In the genomic region with DNA sequence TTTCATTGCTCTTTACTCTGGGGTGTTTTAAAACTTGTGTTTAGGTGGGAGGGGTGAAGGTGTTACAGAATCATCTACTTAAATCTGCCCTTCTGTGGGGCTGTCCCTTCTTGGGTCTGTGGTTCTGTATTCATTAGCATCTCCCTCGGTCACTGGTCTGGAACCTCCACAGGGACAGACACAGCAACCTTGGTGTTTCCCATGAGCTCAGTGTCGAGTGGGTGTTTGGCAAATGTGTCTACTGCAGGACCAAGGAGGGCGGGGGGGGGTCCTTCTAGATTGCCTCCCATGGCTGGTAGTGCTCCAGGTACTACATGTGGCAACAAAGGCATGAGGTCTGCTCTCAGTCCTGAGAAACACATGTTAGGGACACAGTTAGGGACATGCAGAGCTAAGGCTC, we compare ENCODE assay signal across 38 cellular contexts.
"Had no signal": no experiment of that assay in that cellular context is flagged by ENCODE, and none has a peak within 500 bp of the region (broad histone marks: within the 10 kb centered on the region; RNA-seq: fewer than 3 reads in every experiment).

No MANE protein-coding gene starts in this region.

- H3K4me3 Mint-ChIP-seq: activated naive CD4-positive, alpha-beta T cell treated with anti-CD3 and anti-CD28 coated beads for 36 hours; activated naive CD4-positive, alpha-beta T cell treated with anti-CD3 and anti-CD28 coated beads, Interleukin-2, amount 10 ng/mL, durations not matched to agents 7 days and 5 days; activated naive CD4-positive, alpha-beta T cell treated with anti-CD3 and anti-CD28 coated beads, Interleukin-2, amount 50 U/mL, for 24 hours; activated naive CD8-positive, alpha-beta T cell; activated naive CD8-positive, alpha-beta T cell treated with anti-CD3 and anti-CD28 coated beads for 36 hours; activated naive CD8-positive, alpha-beta T cell treated with anti-CD3 and anti-CD28 coated beads, Interleukin-2, amount 10 ng/mL, durations not matched to agents 7 days and 5 days; activated naive CD8-positive, alpha-beta T cell treated with anti-CD3 and anti-CD28 coated beads, Interleukin-2, amount 50 U/mL, for 24 hours; activated T-cell treated with anti-CD3 and anti-CD28 coated beads, Interleukin-2, amount 50 U/mL, for 24 hours; activated T-cell treated with anti-CD3 and anti-CD28 coated beads, Interleukin-2, amount 50 U/mL, for 4 hours; activated T-cell treated with anti-CD3 and anti-CD28 coated beads, Interleukin-2, amount 50 U/mL, for 72 hours; activated T-helper 1 cell treated with anti-CD3 and anti-CD28 coated beads, Interleukin-12 subunit alpha, Interleukin-12 subunit beta, Interleukin-2, Interleukin-4 antibody, amounts not matched to agents 30 ng/mL and 10 ng/mL and 1 ng/mL, durations not matched to agents 14 hours and 24 hours and 36 hours; activated T-helper 17 cell treated with anti-CD3 and anti-CD28 coated beads, Interleukin-2, amount 50 U/mL, for 72 hours; brain; central memory CD8-positive, alpha-beta T cell had no signal

- H3K27ac Mint-ChIP-seq: activated naive CD4-positive, alpha-beta T cell treated with anti-CD3 and anti-CD28 coated beads for 36 hours; activated naive CD4-positive, alpha-beta T cell treated with anti-CD3 and anti-CD28 coated beads, Interleukin-2, amount 10 ng/mL, durations not matched to agents 7 days and 5 days; activated naive CD4-positive, alpha-beta T cell treated with anti-CD3 and anti-CD28 coated beads, Interleukin-2, amount 50 U/mL, for 24 hours; activated naive CD4-positive, alpha-beta T cell treated with anti-CD3 and anti-CD28 coated beads, Interleukin-2, amount 50 U/mL, for 72 hours; activated naive CD8-positive, alpha-beta T cell; activated naive CD8-positive, alpha-beta T cell treated with anti-CD3 and anti-CD28 coated beads for 36 hours; activated naive CD8-positive, alpha-beta T cell treated with anti-CD3 and anti-CD28 coated beads, Interleukin-2, amount 10 ng/mL, durations not matched to agents 7 days and 5 days; activated naive CD8-positive, alpha-beta T cell treated with anti-CD3 and anti-CD28 coated beads, Interleukin-2, amount 50 U/mL, for 24 hours; activated T-cell treated with anti-CD3 and anti-CD28 coated beads, Interleukin-2, amount 50 U/mL, for 24 hours; activated T-cell treated with anti-CD3 and anti-CD28 coated beads, Interleukin-2, amount 50 U/mL, for 72 hours; activated T-helper 1 cell treated with anti-CD3 and anti-CD28 coated beads, Interleukin-12 subunit alpha, Interleukin-12 subunit beta, Interleukin-2, Interleukin-4 antibody, amounts not matched to agents 30 ng/mL and 10 ng/mL and 1 ng/mL, durations not matched to agents 14 hours and 24 hours and 36 hours; activated T-helper 17 cell treated with anti-CD3 and anti-CD28 coated beads, Interleukin-2, amount 50 U/mL, for 72 hours; activated T-helper 2 cell treated with anti-CD3 and anti-CD28 coated beads, Interferon-gamma antibody, Interleukin-2, Interleukin-4, amounts not matched to agents 10 μg/mL and 5 μg/mL and 100 μg/mL, durations not matched to agents 14 hours and 24 hours and 36 hours; brain had no signal

- DNase-seq: activated effector memory CD4-positive, alpha-beta T cell treated with anti-CD3 and anti-CD28 coated beads, Interleukin-2, amount 50 U/mL, for 16 hours; activated effector memory CD4-positive, alpha-beta T cell treated with Interleukin-2 at 50 U/mL for 16 hours; activated gamma-delta T cell; activated gamma-delta T cell treated with Interleukin-2 at 50 U/mL for 16 hours; activated naive CD4-positive, alpha-beta T cell; activated naive CD4-positive, alpha-beta T cell treated with anti-CD3 and anti-CD28 coated beads for 36 hours; activated naive CD4-positive, alpha-beta T cell treated with anti-CD3 and anti-CD28 coated beads, Interleukin-2, amount 10 ng/mL, durations not matched to agents 7 days and 5 days; activated naive CD4-positive, alpha-beta T cell treated with anti-CD3 and anti-CD28 coated beads, Interleukin-2, amount 50 U/mL, for 16 hours; activated naive CD4-positive, alpha-beta T cell treated with Interleukin-2 at 50 U/mL for 16 hours; activated naive CD8-positive, alpha-beta T cell treated with anti-CD3 and anti-CD28 coated beads for 36 hours; activated naive CD8-positive, alpha-beta T cell treated with anti-CD3 and anti-CD28 coated beads, Interleukin-2, amount 10 ng/mL, durations not matched to agents 7 days and 5 days; activated naive CD8-positive, alpha-beta T cell treated with anti-CD3 and anti-CD28 coated beads, Interleukin-2, amount 50 U/mL, for 24 hours; activated T-cell treated with anti-CD3 and anti-CD28 coated beads for 4 hours; activated T-cell treated with anti-CD3 and anti-CD28 coated beads, Interleukin-2, amount 50 U/mL, for 1 hour; activated T-cell treated with anti-CD3 and anti-CD28 coated beads, Interleukin-2, amount 50 U/mL, for 24 hours; activated T-cell treated with anti-CD3 and anti-CD28 coated beads, Interleukin-2, amount 50 U/mL, for 4 hours; activated T-cell treated with anti-CD3 and anti-CD28 coated beads, Interleukin-2, amount 50 U/mL, for 72 hours; adrenal gland; amniotic stem cell; amygdala; anterior cingulate cortex; aorta; body of pancreas; brain microvascular endothelial cell; caudate nucleus; central memory CD4-positive, alpha-beta T cell; cerebellar nuclear complex had no signal

- H3K9me3 Mint-ChIP-seq: activated naive CD4-positive, alpha-beta T cell treated with anti-CD3 and anti-CD28 coated beads for 36 hours; activated naive CD4-positive, alpha-beta T cell treated with anti-CD3 and anti-CD28 coated beads, Interleukin-2, amount 10 ng/mL, durations not matched to agents 7 days and 5 days; activated naive CD4-positive, alpha-beta T cell treated with anti-CD3 and anti-CD28 coated beads, Interleukin-2, amount 50 U/mL, for 24 hours; activated naive CD4-positive, alpha-beta T cell treated with anti-CD3 and anti-CD28 coated beads, Interleukin-2, amount 50 U/mL, for 72 hours; activated naive CD8-positive, alpha-beta T cell treated with anti-CD3 and anti-CD28 coated beads for 36 hours; activated naive CD8-positive, alpha-beta T cell treated with anti-CD3 and anti-CD28 coated beads, Interleukin-2, amount 10 ng/mL, durations not matched to agents 7 days and 5 days; activated naive CD8-positive, alpha-beta T cell treated with anti-CD3 and anti-CD28 coated beads, Interleukin-2, amount 50 U/mL, for 24 hours; activated T-cell treated with anti-CD3 and anti-CD28 coated beads, Interleukin-2, amount 50 U/mL, for 24 hours; activated T-cell treated with anti-CD3 and anti-CD28 coated beads, Interleukin-2, amount 50 U/mL, for 4 hours; activated T-cell treated with anti-CD3 and anti-CD28 coated beads, Interleukin-2, amount 50 U/mL, for 72 hours; activated T-helper 1 cell treated with anti-CD3 and anti-CD28 coated beads, Interleukin-12 subunit alpha, Interleukin-12 subunit beta, Interleukin-2, Interleukin-4 antibody, amounts not matched to agents 30 ng/mL and 10 ng/mL and 1 ng/mL, durations not matched to agents 14 hours and 24 hours and 36 hours; activated T-helper 17 cell treated with anti-CD3 and anti-CD28 coated beads, Interleukin-2, amount 50 U/mL, for 72 hours; activated T-helper 2 cell treated with anti-CD3 and anti-CD28 coated beads, Interferon-gamma antibody, Interleukin-2, Interleukin-4, amounts not matched to agents 10 μg/mL and 5 μg/mL and 100 μg/mL, durations not matched to agents 14 hours and 24 hours and 36 hours; central memory CD8-positive, alpha-beta T cell had no signal

- H3K9me3 ChIP-seq: adrenal gland, ascending aorta, body of pancreas, breast epithelium had no signal

- H3K4me1 ChIP-seq: adrenal gland, ascending aorta, body of pancreas, breast epithelium had no signal

- H3K36me3 ChIP-seq: adrenal gland, ascending aorta, brain microvascular endothelial cell, breast epithelium, cardiac muscle cell had no signal

- H3K4me3 ChIP-seq: adrenal gland, ascending aorta, body of pancreas, breast epithelium, cardiac muscle cell had no signal

- H3K4me1 Mint-ChIP-seq: activated naive CD4-positive, alpha-beta T cell treated with anti-CD3 and anti-CD28 coated beads, Interleukin-2, amount 10 ng/mL, durations not matched to agents 7 days and 5 days; activated naive CD4-positive, alpha-beta T cell treated with anti-CD3 and anti-CD28 coated beads, Interleukin-2, amount 50 U/mL, for 24 hours; activated naive CD8-positive, alpha-beta T cell treated with anti-CD3 and anti-CD28 coated beads for 36 hours; activated naive CD8-positive, alpha-beta T cell treated with anti-CD3 and anti-CD28 coated beads, Interleukin-2, amount 10 ng/mL, durations not matched to agents 7 days and 5 days; activated naive CD8-positive, alpha-beta T cell treated with anti-CD3 and anti-CD28 coated beads, Interleukin-2, amount 50 U/mL, for 24 hours; activated T-helper 17 cell treated with anti-CD3 and anti-CD28 coated beads, Interleukin-2, amount 50 U/mL, for 72 hours; central memory CD8-positive, alpha-beta T cell had no signal

- H3K27ac ChIP-seq: adrenal gland, ascending aorta, body of pancreas, brain microvascular endothelial cell, breast epithelium, cardiac muscle cell had no signal

- H3K36me3 Mint-ChIP-seq: activated naive CD4-positive, alpha-beta T cell treated with anti-CD3 and anti-CD28 coated beads, Interleukin-2, amount 10 ng/mL, durations not matched to agents 7 days and 5 days; activated naive CD4-positive, alpha-beta T cell treated with anti-CD3 and anti-CD28 coated beads, Interleukin-2, amount 50 U/mL, for 24 hours; activated naive CD4-positive, alpha-beta T cell treated with anti-CD3 and anti-CD28 coated beads, Interleukin-2, amount 50 U/mL, for 72 hours; activated naive CD8-positive, alpha-beta T cell; activated naive CD8-positive, alpha-beta T cell treated with anti-CD3 and anti-CD28 coated beads for 36 hours; activated naive CD8-positive, alpha-beta T cell treated with anti-CD3 and anti-CD28 coated beads, Interleukin-2, amount 10 ng/mL, durations not matched to agents 7 days and 5 days; brain had no signal

- ATAC-seq: activated naive CD4-positive, alpha-beta T cell treated with anti-CD3 and anti-CD28 coated beads, Interleukin-2, amount 50 U/mL, for 72 hours; activated T-cell treated with anti-CD3 and anti-CD28 coated beads, Interleukin-2, amount 50 U/mL, for 4 hours; activated T-cell treated with anti-CD3 and anti-CD28 coated beads, Interleukin-2, amount 50 U/mL, for 72 hours; activated T-helper 17 cell treated with anti-CD3 and anti-CD28 coated beads, Interleukin-2, amount 50 U/mL, for 72 hours; body of pancreas had no signal

- H3K27me3 ChIP-seq: adrenal gland, ascending aorta, body of pancreas, brain microvascular endothelial cell, breast epithelium, cardiac muscle cell had no signal

- H3K27me3 Mint-ChIP-seq: activated naive CD4-positive, alpha-beta T cell treated with anti-CD3 and anti-CD28 coated beads, Interleukin-2, amount 10 ng/mL, durations not matched to agents 7 days and 5 days; activated naive CD4-positive, alpha-beta T cell treated with anti-CD3 and anti-CD28 coated beads, Interleukin-2, amount 50 U/mL, for 24 hours; activated naive CD8-positive, alpha-beta T cell treated with anti-CD3 and anti-CD28 coated beads for 36 hours; activated naive CD8-positive, alpha-beta T cell treated with anti-CD3 and anti-CD28 coated beads, Interleukin-2, amount 10 ng/mL, durations not matched to agents 7 days and 5 days; activated naive CD8-positive, alpha-beta T cell treated with anti-CD3 and anti-CD28 coated beads, Interleukin-2, amount 50 U/mL, for 24 hours; activated T-cell treated with anti-CD3 and anti-CD28 coated beads, Interleukin-2, amount 50 U/mL, for 24 hours; activated T-helper 17 cell treated with anti-CD3 and anti-CD28 coated beads, Interleukin-2, amount 50 U/mL, for 72 hours; brain; central memory CD8-positive, alpha-beta T cell had no signal
